Comparison of ENCODE assay signal across 8 cellular contexts in genomic region chr4:13484045-13484748, GRCh38. TPM values are rescaled to one million over a fixed set of nuclear protein-coding genes. Genes with fewer than 3 reads are reported as not detected.
DNase-seq lines count a peak whose midpoint lies in the region; ATAC-seq, FAIRE-seq and TF ChIP-seq lines count a peak whose summit lies in the region.

TSS of gene RAB28 (minus strand) at chr4:13484340.

- peaks cover 8% of the 10 kb centered on the region for H3K27me3 Mint-ChIP-seq in activated CD4-positive, alpha-beta T cell treated with anti-CD3 and anti-CD28 coated beads for 36 hours
- no peaks in the 10 kb centered on the region for H3K27me3 Mint-ChIP-seq in chondrocyte (ENCODE audit: low read depth)

- H3K4me1 ChIP-seq in BE2C (no peaks in the 10 kb centered on the region), kidney (ENCODE audit: control insufficient read depth in 1 of 2, insufficient read depth in 1 of 2, low read depth in 1 of 2, low read length in 2 of 2) (peaks cover 0 to 12% of the 10 kb centered on the region in 2 donors)

- peak within 1 kb of the TSS; percentile 92 to 98 for H3K27ac ChIP-seq in kidney (ENCODE audit: low read depth in 2 of 2, low read length in 2 of 2)

- H3K9ac ChIP-seq in kidney (ENCODE audit: low read length in 2 of 2): peak within 1 kb of the TSS; percentile 81 to 90

- no peak for TF ChIP-seq CTCF in BE2C (IDR thresholded peaks at IDR 0.05; ENCODE audit: low read depth, low read length)
- peak; percentile 4 for TF ChIP-seq CTCF in chondrocyte (IDR thresholded peaks at IDR 0.05)
- TF ChIP-seq CTCF in kidney (IDR thresholded peaks at IDR 0.05; ENCODE audit: borderline replicate concordance, extremely low read depth, insufficient read depth): no peak

- H3K27ac Mint-ChIP-seq in activated CD4-positive, alpha-beta T cell treated with anti-CD3 and anti-CD28 coated beads for 36 hours: peak within 1 kb of the TSS; percentile 99
- peak within 1 kb of the TSS; percentile 100 for H3K27ac Mint-ChIP-seq in chondrocyte (ENCODE audit: unreplicated experiment)

- no peaks in the 10 kb centered on the region for H3K27me3 ChIP-seq in BE2C

- H3K9me3 ChIP-seq in BE2C (no peaks in the 10 kb centered on the region), kidney (ENCODE audit: control insufficient read depth in 1 of 2, low read length in 2 of 2) (no peaks in the 10 kb centered on the region)

- CTCF ChIA-PET in activated CD4-positive, alpha-beta T cell treated with anti-CD3 and anti-CD28 coated beads for 36 hours (lab: Charles Lee): interaction anchor here (0.5 to 1.4 kb wide), 2 partner anchors 11 to 1382 kb away, joined by 3 to 5 read pairs; no protein-coding TSS in a partner anchor

- POLR2A ChIA-PET in activated CD4-positive, alpha-beta T cell treated with anti-CD3 and anti-CD28 coated beads for 36 hours (lab: Charles Lee): interaction anchor here (0.6 kb wide), 1 partner anchor 13 kb away, joined by 3 read pairs; no protein-coding TSS in a partner anchor

- DNase-seq in BE2C: peak; percentile 94
- peak; percentile 68 for DNase-seq in GM19240 (ENCODE audit: insufficient read length, low spot score)
- DNase-seq in NCI-H524 (lab: John Stamatoyannopoulos, UW): peak; percentile 83 to 90
- DNase-seq in activated CD4-positive, alpha-beta T cell treated with anti-CD3 and anti-CD28 coated beads for 36 hours: peak; percentile 95
- DNase-seq in chondrocyte (ENCODE audit: low spot score): peak; percentile 97
- DNase-seq in kidney: peak; percentile 97
- peak; percentile 86 to 88 for DNase-seq in stimulated activated CD4-positive, alpha-beta T cell treated with anti-CD3 and anti-CD28 coated beads, Interleukin-15, amount 100 ng/mL, for 1 hour (ENCODE audit: low read depth in 1 of 2, low spot score in 1 of 2)

- H3K36me3 Mint-ChIP-seq in activated CD4-positive, alpha-beta T cell treated with anti-CD3 and anti-CD28 coated beads for 36 hours (ENCODE audit: low read depth): no peaks in the 10 kb centered on the region
- no peaks in the 10 kb centered on the region for H3K36me3 Mint-ChIP-seq in chondrocyte (ENCODE audit: low read depth)

- H3K4me3 Mint-ChIP-seq in activated CD4-positive, alpha-beta T cell treated with anti-CD3 and anti-CD28 coated beads for 36 hours: peak within 1 kb of the TSS; percentile 93
- H3K4me3 Mint-ChIP-seq in chondrocyte (ENCODE audit: unreplicated experiment): peak within 1 kb of the TSS; percentile 85

- H3K4me3 ChIP-seq in BE2C (ENCODE audit: low read depth, low read length) (peak within 1 kb of the TSS; percentile 88), kidney (ENCODE audit: low read length in 2 of 2) (peak within 1 kb of the TSS; percentile 78 to 92)

- peak; percentile 94 for ATAC-seq in HG03457 (IDR thresholded peaks at IDR 0.05; ENCODE audit: unreplicated experiment)
- ATAC-seq in activated CD4-positive, alpha-beta T cell treated with anti-CD3 and anti-CD28 coated beads for 36 hours: peak; percentile 94

- peaks cover 22% of the 10 kb centered on the region for H3K4me1 Mint-ChIP-seq in activated CD4-positive, alpha-beta T cell treated with anti-CD3 and anti-CD28 coated beads for 36 hours
- H3K4me1 Mint-ChIP-seq in chondrocyte (ENCODE audit: low read depth): peaks cover 25% of the 10 kb centered on the region

- FAIRE-seq in kidney (lab: Jason Lieb, UNC): no peak

- intact Hi-C loops in activated CD4-positive, alpha-beta T cell treated with anti-CD3 and anti-CD28 coated beads for 36 hours (cut with DNase I, micrococcal nuclease): loop anchor here (1.0 to 5.0 kb wide), 5 partner anchors 61 to 1519 kb away; partner anchors contain the start of genes BOD1L1 (in 2 of the 2) and CPEB2 (in 1 of the 2)
- intact Hi-C loops in kidney (cut with DNase I): no loop called here

- H3K36me3 ChIP-seq in BE2C: no peaks in the 10 kb centered on the region
- H3K36me3 ChIP-seq in kidney (ENCODE audit: control insufficient read depth in 1 of 2, insufficient read depth in 2 of 2, low read length in 2 of 2): no peaks in the 10 kb centered on the region

- no peaks in the 10 kb centered on the region for H3K9me3 Mint-ChIP-seq in activated CD4-positive, alpha-beta T cell treated with anti-CD3 and anti-CD28 coated beads for 36 hours (ENCODE audit: low read depth)
- H3K9me3 Mint-ChIP-seq in chondrocyte (ENCODE audit: low read depth): peaks cover 6% of the 10 kb centered on the region

RNA-seq across cellular contexts. Expression of gene RAB28, which starts in this region (rescaled TPM):
- 9.3 TPM for polyA plus RNA-seq in BE2C (2012; ENCODE audit: insufficient read depth, insufficient read length, low read depth)
- total RNA-seq in activated CD4-positive, alpha-beta T cell treated with anti-CD3 and anti-CD28 coated beads for 36 hours: 10 to 100 TPM; 12.7 to 17.5 TPM
- 11.3 to 14.6 TPM (median 13.8 TPM) in 3 replicates for total RNA-seq in chondrocyte
- 16.2 TPM for total RNA-seq in kidney
- polyA plus RNA-seq in kidney (ENCODE audit: insufficient read depth, low read depth, low replicate concordance): 19.1 TPM

Comparison
In these comparisons a context has a peak if more than half of its experiments do, and no peak if none do; other contexts are left out.
1. Peak in every context shown above with its lines: DNase-seq, ATAC-seq, H3K4me3 ChIP-seq and H3K27ac ChIP-seq.